ENCODE assay signal across 24 cellular contexts in the genomic region with DNA sequence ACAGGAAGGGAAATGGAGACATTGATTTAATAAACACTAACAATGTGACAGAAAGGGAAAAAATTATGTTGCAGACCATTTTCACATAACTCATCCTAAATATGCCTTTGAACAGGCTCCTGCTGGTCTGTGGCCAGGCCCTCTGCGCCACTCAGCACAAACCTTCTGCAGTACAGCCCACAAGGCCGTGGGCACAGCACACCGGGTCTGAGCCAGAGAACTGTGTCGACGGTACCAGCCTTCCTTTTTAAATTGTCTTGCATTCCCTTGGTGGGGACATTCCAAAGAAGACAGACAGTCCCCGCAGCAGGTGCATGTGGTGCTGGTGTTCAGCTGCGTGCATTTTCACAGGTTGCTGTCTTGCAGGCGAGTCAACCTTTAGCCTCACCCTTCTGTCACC.
DNase-seq lines count a peak whose midpoint lies in the region; ATAC-seq, FAIRE-seq and TF ChIP-seq lines count a peak whose summit lies in the region.
"Had no signal": no experiment of that assay in that cellular context is flagged by ENCODE, and none has a peak within 500 bp of the region (broad histone marks: within the 10 kb centered on the region; RNA-seq: fewer than 3 reads in every experiment).

No MANE protein-coding gene starts in this region.

- H4K91ac ChIP-seq in H1 (replicated peaks; ENCODE audit: insufficient read length, low read length) (no peak overlapping the region), neuronal stem cell (ENCODE audit: low read depth, low read length, poor library complexity) (no peak overlapping the region)

- H2BK15ac ChIP-seq in H1 (ENCODE audit: low read length) (peak overlapping the region; percentile 75; the same call in 1 of the 2 replicates), neuronal stem cell (ENCODE audit: low read length) (peak overlapping the region; percentile 41)

- H3K56ac ChIP-seq in H1 (replicated peaks; ENCODE audit: insufficient read length, low read depth, low read length): no peak overlapping the region

- no peak overlapping the region for H2BK120ac ChIP-seq in H1 (replicated peaks; ENCODE audit: low read depth, low read length)
- no peak overlapping the region for H2BK120ac ChIP-seq in neuronal stem cell (ENCODE audit: low read depth, low read length)

- CTCF ChIA-PET in activated CD4-positive, alpha-beta T cell treated with anti-CD3 and anti-CD28 coated beads for 36 hours (lab: Charles Lee): no interaction called here
- CTCF ChIA-PET in H1 (lab: Charles Lee; ENCODE audit: partially characterized antibody): interaction anchor here (1.2 kb wide), 1 partner anchor 121 kb away, joined by 3 read pairs; no protein-coding TSS in a partner anchor

- H3K36me3 Mint-ChIP-seq in activated CD4-positive, alpha-beta T cell treated with anti-CD3 and anti-CD28 coated beads, Interleukin-2, amount 10 ng/mL, durations not matched to agents 24 days and 14 days (ENCODE audit: low read depth): no peaks in the 10 kb centered on the region
- H3K36me3 Mint-ChIP-seq in activated CD4-positive, alpha-beta T cell treated with anti-CD3 and anti-CD28 coated beads for 36 hours (ENCODE audit: low read depth): no peaks in the 10 kb centered on the region
- H3K36me3 Mint-ChIP-seq: CD14-positive monocyte; CD8-positive, alpha-beta memory T cell had no signal

- ATAC-seq in activated CD4-positive, alpha-beta T cell treated with anti-CD3 and anti-CD28 coated beads for 36 hours: no peak
- ATAC-seq in GM19467 (IDR thresholded peaks at IDR 0.05; ENCODE audit: unreplicated experiment) (no peak), GM21619 (IDR thresholded peaks at IDR 0.05; ENCODE audit: unreplicated experiment) (no peak)
- ATAC-seq: GM23338 had no signal

- peaks cover 9% of the 10 kb centered on the region for H3K27me3 Mint-ChIP-seq in activated CD4-positive, alpha-beta T cell treated with anti-CD3 and anti-CD28 coated beads, Interleukin-2, amount 10 ng/mL, durations not matched to agents 24 days and 14 days
- peaks cover 2% of the 10 kb centered on the region for H3K27me3 Mint-ChIP-seq in activated CD4-positive, alpha-beta T cell treated with anti-CD3 and anti-CD28 coated beads for 36 hours
- H3K27me3 Mint-ChIP-seq: CD4-positive, alpha-beta T cell had no signal

- POLR2A ChIA-PET in activated CD4-positive, alpha-beta T cell treated with anti-CD3 and anti-CD28 coated beads for 36 hours (lab: Charles Lee): no interaction called here
- POLR2A ChIA-PET in H1 (lab: Charles Lee; ENCODE audit: partially characterized antibody): no interaction called here

- H3K79me1 ChIP-seq in H1 (ENCODE audit: low read depth, low read length): no peaks in the 10 kb centered on the region
- H3K79me1 ChIP-seq in neuronal stem cell (ENCODE audit: low read depth, low read length): no peaks in the 10 kb centered on the region

- H3K27ac ChIP-seq in H1 (ENCODE audit: low read depth, low read length) (no peak overlapping the region), neuronal stem cell (replicated peaks; ENCODE audit: low read length) (no peak overlapping the region)
- H3K27ac ChIP-seq: 22Rv1; BLaER1 treated with 17β-estradiol and CSF1 and Interleukin-3, amounts not matched to agents 10 nM and 100 nM had no signal

- H3K27me3 ChIP-seq in H1 (replicated peaks in 1 of 4; ENCODE audit: control insufficient read depth in 3 of 4, extremely low read depth in 1 of 4, insufficient read depth in 3 of 4, low read length in 3 of 4): peaks cover 0 to 1% (median 0%) of the 10 kb centered on the region in 4 experiments; a peak in 2 of 7 replicates
- H3K27me3 ChIP-seq in neuronal stem cell (ENCODE audit: control insufficient read depth in 3 of 3, insufficient read depth in 3 of 3, low read depth in 1 of 3, low read length in 3 of 3): peaks cover 0 to 42% (median 0%) of the 10 kb centered on the region in 3 experiments
- H3K27me3 ChIP-seq: BE2C; BLaER1 treated with 17β-estradiol and CSF1 and Interleukin-3, amounts not matched to agents 10 nM and 100 nM had no signal

- H3K4me3 Mint-ChIP-seq in activated CD4-positive, alpha-beta T cell treated with anti-CD3 and anti-CD28 coated beads, Interleukin-2, amount 10 ng/mL, durations not matched to agents 24 days and 14 days: no peak overlapping the region
- H3K4me3 Mint-ChIP-seq in activated CD4-positive, alpha-beta T cell treated with anti-CD3 and anti-CD28 coated beads for 36 hours: no peak overlapping the region
- H3K4me3 Mint-ChIP-seq: CD14-positive monocyte; CD4-positive, alpha-beta T cell; CD8-positive, alpha-beta memory T cell; GM23338 had no signal

- no peak overlapping the region for H3K14ac ChIP-seq in H1 (ENCODE audit: insufficient read length)
- H3K14ac ChIP-seq in neuronal stem cell (ENCODE audit: low read length): no peak overlapping the region

- H2AK5ac ChIP-seq in H1 (ENCODE audit: low read depth, low read length): peak overlapping the region; percentile 17; the same call in 1 of the 2 replicates
- peak overlapping the region; percentile 57 for H2AK5ac ChIP-seq in neuronal stem cell (ENCODE audit: low read depth, low read length)

- H3K9me3 ChIP-seq in H1 (ENCODE audit: insufficient read depth in 2 of 2, low read depth in 1 of 2, low read length in 1 of 2): no peaks in the 10 kb centered on the region
- H3K9me3 ChIP-seq in neuronal stem cell (replicated peaks in 1 of 2; ENCODE audit: control insufficient read depth in 2 of 2, insufficient read depth in 1 of 2, low read depth in 1 of 2, low read length in 2 of 2): no peaks in the 10 kb centered on the region
- H3K9me3 ChIP-seq: BE2C; BLaER1 treated with 17β-estradiol and CSF1 and Interleukin-3, amounts not matched to agents 10 nM and 100 nM had no signal

- H3K79me2 ChIP-seq in H1 (ENCODE audit: control insufficient read depth in 1 of 2, insufficient read depth in 2 of 2, low read length in 2 of 2): no peaks in the 10 kb centered on the region

- H3K4me3 ChIP-seq in H1 (ENCODE audit: extremely low read depth in 1 of 4, insufficient read depth in 2 of 4, low read depth in 3 of 4, low read length in 4 of 4) (no peak overlapping the region), neuronal stem cell (ENCODE audit: low read length in 2 of 2) (no peak overlapping the region)
- H3K4me3 ChIP-seq: BLaER1 treated with 17β-estradiol and CSF1 and Interleukin-3, amounts not matched to agents 10 nM and 100 nM; GM23338 had no signal

- H3K36me3 ChIP-seq in H1 (ENCODE audit: control insufficient read depth in 2 of 4, insufficient read depth in 4 of 4, low read length in 3 of 4): no peaks in the 10 kb centered on the region
- H3K36me3 ChIP-seq in neuronal stem cell (replicated peaks in 1 of 2; ENCODE audit: control insufficient read depth in 2 of 2, insufficient read depth in 2 of 2, low read length in 2 of 2): no peaks in the 10 kb centered on the region
- H3K36me3 ChIP-seq: BE2C; BLaER1 treated with 17β-estradiol and CSF1 and Interleukin-3, amounts not matched to agents 10 nM and 100 nM had no signal

- peaks cover 4% of the 10 kb centered on the region; the same call in 1 of the 2 replicates for H3K23me2 ChIP-seq in H1 (ENCODE audit: low read depth, low read length)

- H3K23ac ChIP-seq in H1 (ENCODE audit: insufficient read length): no peak overlapping the region
- H3K23ac ChIP-seq in neuronal stem cell (ENCODE audit: low read depth, low read length, poor library complexity): no peak overlapping the region

- no peak for FAIRE-seq in H1 (lab: Jason Lieb, UNC)
- FAIRE-seq: A204.1, G401.6, GM12892, H54 had no signal

- H4K5ac ChIP-seq in H1 (ENCODE audit: insufficient read length, low read depth, low read length): no peak overlapping the region

- H2AFZ ChIP-seq in H1 (ENCODE audit: low read length): no peak overlapping the region
- no peak overlapping the region for H2AFZ ChIP-seq in neuronal stem cell (ENCODE audit: low read length)
- H2AFZ ChIP-seq: GM23338 had no signal

- peak overlapping the region; percentile 40; the same call in 1 of the 2 replicates for H2BK20ac ChIP-seq in H1 (ENCODE audit: low read length)

- H3K4ac ChIP-seq in H1 (replicated peaks; ENCODE audit: insufficient read length, low read depth, low read length) (no peak overlapping the region), neuronal stem cell (ENCODE audit: low read length) (no peak overlapping the region)

- TF ChIP-seq EP300 in H1 (IDR thresholded peaks at IDR 0.05; ENCODE audit: borderline replicate concordance in 1 of 2, low read depth in 2 of 2, low read length in 2 of 2): no peak

- H2BK12ac ChIP-seq in H1 (ENCODE audit: low read depth, low read length): no peak overlapping the region; the same call in 1 of the 2 replicates
- H2BK12ac ChIP-seq in neuronal stem cell (ENCODE audit: low read length): peak overlapping the region; percentile 73

- TF ChIP-seq CTCF in H1 (IDR thresholded peaks at IDR 0.05; ENCODE audit: control extremely low read depth in 1 of 3, insufficient read depth in 1 of 3, low read depth in 1 of 3, low read length in 3 of 3): no peak

- TF ChIP-seq RAD21 in H1 (IDR thresholded peaks at IDR 0.05 in 1 of 2, conservative IDR thresholded peaks at IDR 0.05 in 1 of 2; ENCODE audit: low read depth in 2 of 2, low read length in 2 of 2): no peak

- TF ChIP-seq POLR2A in H1 (IDR thresholded peaks at IDR 0.05; ENCODE audit: control extremely low read depth in 1 of 2, low read depth in 2 of 2, low read length in 2 of 2): no peak

- peak; percentile 37 for DNase-seq in activated CD4-positive, alpha-beta T cell treated with anti-CD3 and anti-CD28 coated beads, Interleukin-2, amount 10 ng/mL, durations not matched to agents 24 days and 14 days
- DNase-seq in activated CD4-positive, alpha-beta T cell treated with anti-CD3 and anti-CD28 coated beads for 36 hours: no peak
- DNase-seq in H1 (ENCODE audit: low read depth in 1 of 2, low spot score in 2 of 2): no peak
- no peak for DNase-seq in neuronal stem cell (ENCODE audit: low spot score)
- DNase-seq in AG08395 (ENCODE audit: low spot score): no peak
- DNase-seq in COR-L47 (lab: John Stamatoyannopoulos, UW): no peak
- DNase-seq: AML-193; BE2C; Calu3; CD4-positive, alpha-beta T cell; CD8-positive, alpha-beta memory T cell; DMS53; DMS79 treated with DMSO at 0.1 percent for 48 hours; HCEC 1CT had no signal

- H3K4me2 ChIP-seq in H1 (ENCODE audit: insufficient read depth in 1 of 2, low read depth in 2 of 2, low read length in 2 of 2): no peak overlapping the region
- no peak overlapping the region for H3K4me2 ChIP-seq in neuronal stem cell (ENCODE audit: insufficient read depth, low read length, poor library complexity, severe bottlenecking)
- H3K4me2 ChIP-seq: BLaER1 treated with 17β-estradiol and CSF1 and Interleukin-3, amounts not matched to agents 10 nM and 100 nM; GM23338 had no signal

- H4K20me1 ChIP-seq in H1 (replicated peaks in 1 of 2; ENCODE audit: control insufficient read depth in 1 of 2, insufficient read depth in 2 of 2, low read length in 2 of 2): no peaks in the 10 kb centered on the region
- H4K20me1 ChIP-seq: BLaER1 treated with 17β-estradiol and CSF1 and Interleukin-3, amounts not matched to agents 10 nM and 100 nM had no signal

- H3K27ac Mint-ChIP-seq in activated CD4-positive, alpha-beta T cell treated with anti-CD3 and anti-CD28 coated beads, Interleukin-2, amount 10 ng/mL, durations not matched to agents 24 days and 14 days: no peak overlapping the region
- no peak overlapping the region for H3K27ac Mint-ChIP-seq in activated CD4-positive, alpha-beta T cell treated with anti-CD3 and anti-CD28 coated beads for 36 hours
- H3K27ac Mint-ChIP-seq: CD4-positive, alpha-beta T cell; CD8-positive, alpha-beta memory T cell; GM23338 had no signal

- 89% methylated on average over 8 of the region's 8 CpGs; no CpG with 5 or more reads in 1 of the 2 experiments for WGBS in H1 (ENCODE audit: extremely low coverage in 1 of 2, insufficient coverage in 1 of 2, insufficient read length in 1 of 2, insufficient replicate concordance in 2 of 2, low coverage in 1 of 2, low lambda C conversion rate in 2 of 2, missing lambda C conversion rate in 1 of 2), 2 experiments
- WGBS in neuronal stem cell (ENCODE audit: extremely low coverage in 2 of 2, insufficient read length in 2 of 2, insufficient replicate concordance in 1 of 2), 2 donors: no CpG with 5 or more reads among the region's 8 CpGs

- intact Hi-C loops in activated CD4-positive, alpha-beta T cell treated with anti-CD3 and anti-CD28 coated beads, Interleukin-2, amount 10 ng/mL, durations not matched to agents 24 days and 14 days (cut with micrococcal nuclease): no loop called here
- intact Hi-C loops in activated CD4-positive, alpha-beta T cell treated with anti-CD3 and anti-CD28 coated beads for 36 hours (cut with DNase I, micrococcal nuclease): no loop called here

- H3K4me1 ChIP-seq in H1 (replicated peaks in 1 of 4; ENCODE audit: control insufficient read depth in 3 of 4, insufficient read depth in 4 of 4, low read length in 3 of 4): peaks cover 3 to 15% (median 7%) of the 10 kb centered on the region in 4 experiments; a peak in 5 of 7 replicates
- H3K4me1 ChIP-seq in neuronal stem cell (ENCODE audit: control insufficient read depth in 2 of 2, insufficient read depth in 1 of 2, low read depth in 1 of 2, low read length in 2 of 2): peaks cover 0 to 8% of the 10 kb centered on the region in 2 donors
- H3K4me1 ChIP-seq: BE2C had no signal

- H2BK5ac ChIP-seq in H1 (ENCODE audit: low read depth, low read length) (no peak overlapping the region), neuronal stem cell (ENCODE audit: low read length) (no peak overlapping the region)

- H3K9ac ChIP-seq in H1 (replicated peaks in 1 of 4; ENCODE audit: extremely low read depth in 1 of 4, low read depth in 3 of 4, low read length in 3 of 4) (no peak overlapping the region), neuronal stem cell (ENCODE audit: low read depth, low read length, poor library complexity) (no peak overlapping the region)
- H3K9ac ChIP-seq: BLaER1 treated with 17β-estradiol and CSF1 and Interleukin-3, amounts not matched to agents 10 nM and 100 nM had no signal

- H3K18ac ChIP-seq in H1 (ENCODE audit: extremely low read depth, low read length) (0 out of 2 replicates have a peak overlapping the region, but pooled peaks have one; percentile 56), neuronal stem cell (ENCODE audit: low read length) (peak overlapping the region; percentile 62)

- peaks cover 5% of the 10 kb centered on the region for H3K4me1 Mint-ChIP-seq in activated CD4-positive, alpha-beta T cell treated with anti-CD3 and anti-CD28 coated beads, Interleukin-2, amount 10 ng/mL, durations not matched to agents 24 days and 14 days
- H3K4me1 Mint-ChIP-seq in activated CD4-positive, alpha-beta T cell treated with anti-CD3 and anti-CD28 coated beads for 36 hours: peaks cover 5% of the 10 kb centered on the region
- H3K4me1 Mint-ChIP-seq: CD14-positive monocyte had no signal

- H4K8ac ChIP-seq in H1 (ENCODE audit: extremely low read depth, insufficient read depth, low read length) (no peak overlapping the region), neuronal stem cell (ENCODE audit: low read depth, low read length) (no peak overlapping the region)

- H3K9me3 Mint-ChIP-seq in activated CD4-positive, alpha-beta T cell treated with anti-CD3 and anti-CD28 coated beads, Interleukin-2, amount 10 ng/mL, durations not matched to agents 24 days and 14 days: no peaks in the 10 kb centered on the region
- H3K9me3 Mint-ChIP-seq in activated CD4-positive, alpha-beta T cell treated with anti-CD3 and anti-CD28 coated beads for 36 hours (ENCODE audit: low read depth): no peaks in the 10 kb centered on the region
- H3K9me3 Mint-ChIP-seq: CD4-positive, alpha-beta T cell; CD8-positive, alpha-beta memory T cell; GM23338 had no signal
